In genomic region chr19:40662925-40663711, GRCh38 we compare ENCODE assay signal across 8 cellular contexts. TPM values are rescaled to one million over a fixed set of nuclear protein-coding genes. Genes with fewer than 3 reads are reported as not detected.
DNase-seq lines count a peak whose midpoint lies in the region; ATAC-seq and TF ChIP-seq lines count a peak whose summit lies in the region.

No MANE protein-coding gene starts in this region.

- H3K9me3 ChIP-seq in CD8-positive, alpha-beta T cell (ENCODE audit: low read length): no peaks in the 10 kb centered on the region

- POLR2A ChIA-PET in CD8-positive, alpha-beta T cell (lab: Charles Lee): interaction anchor here (1.0 to 2.0 kb wide), 14 partner anchors 28 to 644 kb away, joined by 3 to 10 read pairs (median 4); partner anchors contain the start of genes ACTMAP, EGLN2, RAB4B and SNRPA

- peak; percentile 82 for ATAC-seq in CD8-positive, alpha-beta T cell
- peak; percentile 78 for ATAC-seq in GM19452 (IDR thresholded peaks at IDR 0.05; ENCODE audit: unreplicated experiment)

- H3K36me3 ChIP-seq in CD8-positive, alpha-beta T cell (ENCODE audit: insufficient read depth, low read length): no peaks in the 10 kb centered on the region

- H3K27me3 Mint-ChIP-seq in CD8-positive, alpha-beta T cell (ENCODE audit: low read depth): no peaks in the 10 kb centered on the region
- H3K27me3 Mint-ChIP-seq in endothelial cell (ENCODE audit: unreplicated experiment): peaks cover 6% of the 10 kb centered on the region

- H3K27ac ChIP-seq in CD8-positive, alpha-beta T cell (ENCODE audit: low read depth, low read length): peak overlapping the region; percentile 70

- DNase-seq in CD8-positive, alpha-beta T cell: peak; percentile 86 to 98 (median 94)
- DNase-seq in HPDE6-E6E7 (ENCODE audit: extremely low spot score) (peak; percentile 65), NOMO-1 treated with DMSO at 0.1 percent for 48 hours (lab: John Stamatoyannopoulos, UW; ENCODE audit: unreplicated experiment) (peak; percentile 68), endothelial cell (ENCODE audit: low spot score) (peak; percentile 95), middle frontal gyrus (ENCODE audit: extremely low spot score, low spot score) (peak; percentile 76)
- DNase-seq in activated CD8-positive, alpha-beta memory T cell treated with anti-CD3 and anti-CD28 coated beads, Interleukin-2, amount 50 U/mL, for 48 hours: peak; percentile 99
- peak; percentile 77 to 79 for DNase-seq in stimulated activated CD8-positive, alpha-beta memory T cell treated with anti-CD3 and anti-CD28 coated beads, Interleukin-15, amount 100 ng/mL, for 4 hours (ENCODE audit: low read depth in 2 of 2)

- peak; percentile 95 for TF ChIP-seq CTCF in CD8-positive, alpha-beta T cell (IDR thresholded peaks at IDR 0.05)
- TF ChIP-seq CTCF in endothelial cell (IDR thresholded peaks at IDR 0.05; ENCODE audit: unreplicated experiment): peak; percentile 98

- H3K4me1 Mint-ChIP-seq in CD8-positive, alpha-beta T cell (ENCODE audit: low read depth): peaks cover 8% of the 10 kb centered on the region
- H3K4me1 Mint-ChIP-seq in endothelial cell (ENCODE audit: unreplicated experiment): no peaks in the 10 kb centered on the region

- H3K27me3 ChIP-seq in CD8-positive, alpha-beta T cell (ENCODE audit: insufficient read depth, low read length): no peaks in the 10 kb centered on the region

- H3K4me3 Mint-ChIP-seq in CD8-positive, alpha-beta T cell: peak overlapping the region; percentile 87
- H3K4me3 Mint-ChIP-seq in endothelial cell (ENCODE audit: unreplicated experiment): peak overlapping the region; percentile 79

- H3K4me3 ChIP-seq in CD8-positive, alpha-beta T cell (ENCODE audit: low read depth, low read length): peak overlapping the region; percentile 66

- intact Hi-C loops in CD8-positive, alpha-beta T cell (cut with DNase I, micrococcal nuclease): loop anchor here (1.0 to 5.0 kb wide), 17 partner anchors 27 to 689 kb away; partner anchors contain the start of genes NUMBL (in 2 of the 2), HNRNPUL1 (in 1 of the 2), SNRPA (in 1 of the 2) and TGFB1 (in 1 of the 2)

- H3K36me3 Mint-ChIP-seq in CD8-positive, alpha-beta T cell: peaks cover 3% of the 10 kb centered on the region
- no peaks in the 10 kb centered on the region for H3K36me3 Mint-ChIP-seq in endothelial cell (ENCODE audit: low read depth, unreplicated experiment)

- H3K9me3 Mint-ChIP-seq in CD8-positive, alpha-beta T cell: no peaks in the 10 kb centered on the region
- H3K9me3 Mint-ChIP-seq in endothelial cell (ENCODE audit: unreplicated experiment): no peaks in the 10 kb centered on the region

- H3K4me1 ChIP-seq in CD8-positive, alpha-beta T cell (ENCODE audit: insufficient read depth, low read length): peaks cover 11% of the 10 kb centered on the region

- CTCF ChIA-PET in CD8-positive, alpha-beta T cell (lab: Charles Lee): interaction anchor here (0.6 to 5.8 kb wide), 23 partner anchors 9 to 646 kb away, joined by 3 to 46 read pairs (median 4); partner anchors contain the start of genes ACTMAP, COQ8B, ITPKC and RAB4B

- peak overlapping the region; percentile 80 for H3K27ac Mint-ChIP-seq in CD8-positive, alpha-beta T cell
- H3K27ac Mint-ChIP-seq in endothelial cell (ENCODE audit: unreplicated experiment): no peak overlapping the region

RNA-seq across cellular contexts. Expression of gene NUMBL, which starts 27.3 kb away (rescaled TPM):
- total RNA-seq in CD8-positive, alpha-beta T cell: 1 to 10 TPM; 3.5 to 4.3 TPM
- total RNA-seq in endothelial cell (ENCODE audit: unreplicated experiment): 10.0 TPM

RNA-seq across cellular contexts. Expression of gene COQ8B, which starts 53.6 kb away (rescaled TPM):
- total RNA-seq in CD8-positive, alpha-beta T cell: 10 to 100 TPM; 14.0 to 14.2 TPM
- 26.4 TPM for total RNA-seq in endothelial cell (ENCODE audit: unreplicated experiment)

RNA-seq across cellular contexts. Expression of gene ITPKC, which starts 53.8 kb away (rescaled TPM):
- total RNA-seq in CD8-positive, alpha-beta T cell: 1 to 10 TPM; 5.9 to 6.4 TPM
- 12.1 TPM for total RNA-seq in endothelial cell (ENCODE audit: unreplicated experiment)

Comparison
In these comparisons a context has a peak if more than half of its experiments do, and no peak if none do; other contexts are left out.
1. Peak in every context shown above with its lines: DNase-seq, ATAC-seq, H3K4me3 ChIP-seq and H3K27ac ChIP-seq.